ENCODE assay signal across 21 cellular contexts in the genomic region with DNA sequence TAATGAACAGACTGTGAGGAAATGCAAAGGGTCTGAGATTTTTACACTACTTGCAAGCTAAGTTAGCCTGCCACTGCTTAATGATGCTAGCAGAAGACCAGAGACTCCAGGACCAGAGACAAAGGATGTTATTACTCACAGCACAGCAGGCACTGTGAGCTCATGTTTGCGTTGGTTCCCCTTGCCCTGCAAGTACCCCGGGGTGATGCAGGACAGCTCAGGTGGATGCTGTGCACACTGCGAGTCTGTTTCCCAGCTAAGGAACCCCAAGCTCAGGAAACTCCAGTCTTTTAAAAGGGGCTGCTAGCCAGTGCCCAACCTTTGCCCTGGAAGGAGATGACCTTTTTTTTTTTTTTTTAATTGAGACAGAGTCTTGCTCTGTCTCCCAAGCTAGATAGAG. TPM values are rescaled to one million over a fixed set of nuclear protein-coding genes. Genes with fewer than 3 reads are reported as not detected.
DNase-seq lines count a peak whose midpoint lies in the region; ATAC-seq and TF ChIP-seq lines count a peak whose summit lies in the region.
"Had no signal": no experiment of that assay in that cellular context is flagged by ENCODE, and none has a peak within 500 bp of the region (broad histone marks: within the 10 kb centered on the region; RNA-seq: fewer than 3 reads in every experiment).

No MANE protein-coding gene starts in this region.

- no peak overlapping the region for H2AFZ ChIP-seq in GM23338

- H3K4me3 ChIP-seq in GM23338: peak overlapping the region; percentile 79
- no peak overlapping the region for H3K4me3 ChIP-seq in thyroid gland (replicated peaks in 1 of 3)
- no peak overlapping the region for H3K4me3 ChIP-seq in H7 (ENCODE audit: insufficient read depth, low read depth, low read length)
- H3K4me3 ChIP-seq: body of pancreas had no signal

- TF ChIP-seq CTCF in GM23338 (conservative IDR thresholded peaks at IDR 0.05; ENCODE audit: low read depth in 2 of 2): no peak
- TF ChIP-seq CTCF in natural killer cell (IDR thresholded peaks at IDR 0.05): no peak
- no peak for TF ChIP-seq CTCF in thyroid gland (IDR thresholded peaks at IDR 0.05)

- H3K4me2 ChIP-seq in GM23338: peak overlapping the region; percentile 88; the same call in 1 of the 2 replicates

- no peaks in the 10 kb centered on the region for H3K9me3 ChIP-seq in thyroid gland
- H3K9me3 ChIP-seq: body of pancreas, heart left ventricle, lower lobe of right lung had no signal

- no peak for TF ChIP-seq POLR2A in thyroid gland (IDR thresholded peaks at IDR 0.05)

- H3K27me3 ChIP-seq in GM23338 (ENCODE audit: insufficient read depth) (no peaks in the 10 kb centered on the region), thyroid gland (no peaks in the 10 kb centered on the region), H7 (ENCODE audit: control insufficient read depth, insufficient read depth, low read length) (no peaks in the 10 kb centered on the region; the same call in 1 of the 2 replicates)
- H3K27me3 ChIP-seq: body of pancreas had no signal

- H3K4me1 Mint-ChIP-seq in activated CD4-positive, alpha-beta T cell treated with anti-CD3 and anti-CD28 coated beads, Interleukin-2, amount 10 ng/mL, durations not matched to agents 24 days and 14 days: peaks cover 57% of the 10 kb centered on the region
- H3K4me1 Mint-ChIP-seq in GM23338 (peaks cover 39% of the 10 kb centered on the region), natural killer cell (peaks cover 63 to 64% of the 10 kb centered on the region in 2 donors)
- peaks cover 26% of the 10 kb centered on the region for H3K4me1 Mint-ChIP-seq in activated T-helper 17 cell treated with anti-CD3 and anti-CD28 coated beads, Interleukin-2, amount 50 U/mL, for 72 hours

- H3K9me3 Mint-ChIP-seq in activated CD4-positive, alpha-beta T cell treated with anti-CD3 and anti-CD28 coated beads, Interleukin-2, amount 10 ng/mL, durations not matched to agents 24 days and 14 days: no peaks in the 10 kb centered on the region
- peaks cover 3% of the 10 kb centered on the region; the same call in 1 of the 3 replicates for H3K9me3 Mint-ChIP-seq in GM23338
- H3K9me3 Mint-ChIP-seq in activated T-helper 17 cell treated with anti-CD3 and anti-CD28 coated beads, Interleukin-2, amount 50 U/mL, for 72 hours: no peaks in the 10 kb centered on the region
- no peaks in the 10 kb centered on the region for H3K9me3 Mint-ChIP-seq in natural killer cell

- peak overlapping the region; percentile 83 for H3K27ac Mint-ChIP-seq in activated CD4-positive, alpha-beta T cell treated with anti-CD3 and anti-CD28 coated beads, Interleukin-2, amount 10 ng/mL, durations not matched to agents 24 days and 14 days
- H3K27ac Mint-ChIP-seq in GM23338: no peak overlapping the region
- no peak overlapping the region for H3K27ac Mint-ChIP-seq in activated T-helper 17 cell treated with anti-CD3 and anti-CD28 coated beads, Interleukin-2, amount 50 U/mL, for 72 hours
- H3K27ac Mint-ChIP-seq in natural killer cell: peak overlapping the region; percentile 14 to 91

- H3K4me1 ChIP-seq in GM23338 (ENCODE audit: insufficient read depth) (peaks cover 28% of the 10 kb centered on the region), thyroid gland (peaks cover 3 to 5% of the 10 kb centered on the region in 2 donors)
- H3K4me1 ChIP-seq: parathyroid adenoma had no signal

- peaks cover 63% of the 10 kb centered on the region for H3K27me3 Mint-ChIP-seq in activated CD4-positive, alpha-beta T cell treated with anti-CD3 and anti-CD28 coated beads, Interleukin-2, amount 10 ng/mL, durations not matched to agents 24 days and 14 days
- H3K27me3 Mint-ChIP-seq in GM23338 (ENCODE audit: insufficient read depth, low read depth, poor library complexity) (peaks cover 17% of the 10 kb centered on the region), natural killer cell (ENCODE audit: low read depth in 2 of 2) (peaks cover 8 to 22% of the 10 kb centered on the region in 2 donors)
- peaks cover 46% of the 10 kb centered on the region for H3K27me3 Mint-ChIP-seq in activated T-helper 17 cell treated with anti-CD3 and anti-CD28 coated beads, Interleukin-2, amount 50 U/mL, for 72 hours

- H3K36me3 Mint-ChIP-seq in activated CD4-positive, alpha-beta T cell treated with anti-CD3 and anti-CD28 coated beads, Interleukin-2, amount 10 ng/mL, durations not matched to agents 24 days and 14 days (ENCODE audit: low read depth): peaks cover 5% of the 10 kb centered on the region
- H3K36me3 Mint-ChIP-seq in GM23338 (ENCODE audit: low read depth) (no peaks in the 10 kb centered on the region), natural killer cell (no peaks in the 10 kb centered on the region)
- H3K36me3 Mint-ChIP-seq in activated T-helper 17 cell treated with anti-CD3 and anti-CD28 coated beads, Interleukin-2, amount 50 U/mL, for 72 hours (ENCODE audit: low read depth): peaks cover 6% of the 10 kb centered on the region

- H3K4me3 Mint-ChIP-seq in activated CD4-positive, alpha-beta T cell treated with anti-CD3 and anti-CD28 coated beads, Interleukin-2, amount 10 ng/mL, durations not matched to agents 24 days and 14 days: peak overlapping the region; percentile 69
- H3K4me3 Mint-ChIP-seq in GM23338: peak overlapping the region; percentile 77; the same call in 1 of the 3 replicates
- peak overlapping the region; percentile 55 for H3K4me3 Mint-ChIP-seq in activated T-helper 17 cell treated with anti-CD3 and anti-CD28 coated beads, Interleukin-2, amount 50 U/mL, for 72 hours
- H3K4me3 Mint-ChIP-seq in natural killer cell: peak overlapping the region; percentile 77

- no peaks in the 10 kb centered on the region for H4K20me1 ChIP-seq in GM23338 (replicated peaks; ENCODE audit: insufficient read depth)

- 0 out of 2 replicates have a peak, but pooled peaks cover 7% of the 10 kb centered on the region for H3F3A ChIP-seq in GM23338 (replicated peaks; ENCODE audit: low read depth)

- no peaks in the 10 kb centered on the region for H3K79me2 ChIP-seq in GM23338 (replicated peaks; ENCODE audit: insufficient read depth)
- H3K79me2 ChIP-seq: parathyroid adenoma had no signal

- H3K36me3 ChIP-seq in GM23338 (ENCODE audit: insufficient read depth) (no peaks in the 10 kb centered on the region), thyroid gland (no peaks in the 10 kb centered on the region), H7 (replicated peaks; ENCODE audit: control insufficient read depth, insufficient read depth, low read length) (no peaks in the 10 kb centered on the region)
- H3K36me3 ChIP-seq: heart left ventricle, lower lobe of right lung had no signal

- no peak for DNase-seq in activated CD4-positive, alpha-beta T cell treated with anti-CD3 and anti-CD28 coated beads, Interleukin-2, amount 10 ng/mL, durations not matched to agents 24 days and 14 days
- DNase-seq in activated CD4-positive, alpha-beta T cell treated with anti-CD3 and anti-CD28 coated beads for 4 hours: no peak
- DNase-seq in GM23338 (ENCODE audit: low spot score): no peak
- peak; percentile 20 for DNase-seq in natural killer cell
- no peak for DNase-seq in thyroid gland
- DNase-seq in H7: no peak
- DNase-seq: activated gamma-delta T cell; body of pancreas; heart left ventricle; lower lobe of right lung; NCI-H1048; NCI-H2081; NCI-H446 treated with DMSO at 0.1 percent for 48 hours; stimulated activated CD4-positive, alpha-beta T cell treated with anti-CD3 and anti-CD28 coated beads, Interleukin-1b, Interleukin-23, amount 100 ng/mL, for 48 hours; stimulated activated naive CD4-positive, alpha-beta T cell treated with Interleukin-2 at 50 U/mL for 16 hours; SW 1271 had no signal

- ATAC-seq in GM23338 (no peak), natural killer cell (peak in 1 of 3 donors; percentile 15), HG02759 (IDR thresholded peaks at IDR 0.05; ENCODE audit: unreplicated experiment) (no peak)
- no peak for ATAC-seq in activated T-helper 17 cell treated with anti-CD3 and anti-CD28 coated beads, Interleukin-2, amount 50 U/mL, for 72 hours (replicated peaks)
- ATAC-seq: body of pancreas had no signal

- no peaks in the 10 kb centered on the region for H3K9me2 ChIP-seq in GM23338 (ENCODE audit: insufficient read depth)

- intact Hi-C loops in activated CD4-positive, alpha-beta T cell treated with anti-CD3 and anti-CD28 coated beads, Interleukin-2, amount 10 ng/mL, durations not matched to agents 24 days and 14 days (cut with micrococcal nuclease): loop anchor here (2.0 to 5.0 kb wide), 3 partner anchors 49 to 719 kb away; partner anchors contain the start of gene DDI2
- intact Hi-C loops in natural killer cell (cut with micrococcal nuclease): loop anchor here (2.0 to 5.0 kb wide), 2 partner anchors 163 to 181 kb away; no protein-coding TSS in a partner anchor
- intact Hi-C loops in thyroid gland (cut with DNase I): no loop called here

- H3K27ac ChIP-seq in GM23338 (ENCODE audit: low read depth) (no peak overlapping the region), thyroid gland (no peak overlapping the region)
- H3K27ac ChIP-seq: coronary artery had no signal

- 87 to 90% methylated on average over 3 of the region's 3 CpGs for WGBS in thyroid gland, 2 donors

RNA-seq across cellular contexts. Expression of gene FHAD1, which starts 1.2 kb away (rescaled TPM):
- not detected in 2 replicates for total RNA-seq in activated CD4-positive, alpha-beta T cell treated with anti-CD3 and anti-CD28 coated beads, Interleukin-2, amount 10 ng/mL, durations not matched to agents 24 days and 14 days
- 1.9 and 3.3 TPM in 2 replicates for total RNA-seq in GM23338 (2014; rRNA removed; shearing (Covaris generic))
- polyA plus RNA-seq in GM23338 (2016; fragmentation: Nextera tagmentation; extraction: Ambion mirVana): 1.8 and 2.5 TPM in 2 replicates
- not detected for total RNA-seq in activated T-helper 17 cell treated with anti-CD3 and anti-CD28 coated beads, Interleukin-2, amount 50 U/mL, for 72 hours
- total RNA-seq in natural killer cell (1 to 10 TPM in 2 of 3 donors, under 1 TPM in 1; 0.72 to 1.9 (median 1.7) TPM), thyroid gland (1 to 10 TPM in 1 of 4 donors, under 1 TPM in 3; 0.54 to 1.9 (median 0.75) TPM)
- total RNA-seq in H7 (2014; rRNA removed; shearing (Covaris generic)): 0.52 and 0.83 TPM in 2 replicates
- polyA plus RNA-seq: BJ had no signal

Comparison
In these comparisons a context has a peak if more than half of its experiments do, and no peak if none do; other contexts are left out.
1. H3K27ac Mint-ChIP-seq: peak in activated CD4-positive, alpha-beta T cell treated with anti-CD3 and anti-CD28 coated beads, Interleukin-2, amount 10 ng/mL, durations not matched to agents 24 days and 14 days (single experiment) and natural killer cell (2 of 2); none in GM23338 (single experiment) and activated T-helper 17 cell treated with anti-CD3 and anti-CD28 coated beads, Interleukin-2, amount 50 U/mL, for 72 hours (single experiment).
2. Peak in every context shown above with its lines, with median percentiles within 50 percentile points of each other: H3K4me3 Mint-ChIP-seq.